Comparison of ENCODE assay signal across 2 cellular contexts in the genomic region with DNA sequence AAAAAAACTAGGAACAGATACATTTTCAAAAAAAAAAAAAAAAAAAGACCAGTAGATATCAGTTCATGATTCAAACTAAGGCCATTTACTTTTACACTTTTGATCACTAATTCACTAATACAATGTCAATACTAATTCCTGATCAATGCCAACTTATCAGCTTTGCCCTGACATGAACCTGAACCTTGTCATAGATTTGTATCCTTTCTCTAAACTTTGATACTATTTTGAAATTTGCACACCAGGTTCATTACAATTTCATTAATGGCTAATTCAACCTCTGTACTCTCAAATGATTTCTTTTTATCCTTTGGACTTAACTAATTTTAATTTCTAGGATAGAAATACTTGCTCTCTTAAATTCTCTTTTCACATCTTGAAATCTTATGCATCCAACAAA.
TF ChIP-seq lines count a peak whose summit lies in the region.

No MANE protein-coding gene starts in this region.

TF ChIP-seq in GM12878, 131 proteins besides CTCF, POLR2A, EP300 and RAD21 (continued from another document):
- TF ChIP-seq RELB (IDR thresholded peaks at IDR 0.05; ENCODE audit: low read depth) (no peak), IRF4 (IDR thresholded peaks at IDR 0.05; ENCODE audit: low read depth, low read length) (no peak), GABPA (IDR thresholded peaks at IDR 0.05; ENCODE audit: low read depth) (no peak), EGR1 (IDR thresholded peaks at IDR 0.05; ENCODE audit: borderline replicate concordance in 1 of 2, low read depth in 2 of 2, low read length in 2 of 2) (no peak), TCF12 (IDR thresholded peaks at IDR 0.05; ENCODE audit: low read depth, low read length) (no peak), NFYA (IDR thresholded peaks at IDR 0.05; ENCODE audit: borderline replicate concordance, low read depth, low read length) (no peak), WRNIP1 (IDR thresholded peaks at IDR 0.05; ENCODE audit: borderline replicate concordance, low read depth, low read length) (no peak), TAF1 (IDR thresholded peaks at IDR 0.05; ENCODE audit: borderline replicate concordance, low read depth, low read length) (no peak)

TF ChIP-seq in WTC11, 78 proteins besides CTCF, POLR2A, EP300 and RAD21 (continued from another document):
- TF ChIP-seq, protein P1, sequence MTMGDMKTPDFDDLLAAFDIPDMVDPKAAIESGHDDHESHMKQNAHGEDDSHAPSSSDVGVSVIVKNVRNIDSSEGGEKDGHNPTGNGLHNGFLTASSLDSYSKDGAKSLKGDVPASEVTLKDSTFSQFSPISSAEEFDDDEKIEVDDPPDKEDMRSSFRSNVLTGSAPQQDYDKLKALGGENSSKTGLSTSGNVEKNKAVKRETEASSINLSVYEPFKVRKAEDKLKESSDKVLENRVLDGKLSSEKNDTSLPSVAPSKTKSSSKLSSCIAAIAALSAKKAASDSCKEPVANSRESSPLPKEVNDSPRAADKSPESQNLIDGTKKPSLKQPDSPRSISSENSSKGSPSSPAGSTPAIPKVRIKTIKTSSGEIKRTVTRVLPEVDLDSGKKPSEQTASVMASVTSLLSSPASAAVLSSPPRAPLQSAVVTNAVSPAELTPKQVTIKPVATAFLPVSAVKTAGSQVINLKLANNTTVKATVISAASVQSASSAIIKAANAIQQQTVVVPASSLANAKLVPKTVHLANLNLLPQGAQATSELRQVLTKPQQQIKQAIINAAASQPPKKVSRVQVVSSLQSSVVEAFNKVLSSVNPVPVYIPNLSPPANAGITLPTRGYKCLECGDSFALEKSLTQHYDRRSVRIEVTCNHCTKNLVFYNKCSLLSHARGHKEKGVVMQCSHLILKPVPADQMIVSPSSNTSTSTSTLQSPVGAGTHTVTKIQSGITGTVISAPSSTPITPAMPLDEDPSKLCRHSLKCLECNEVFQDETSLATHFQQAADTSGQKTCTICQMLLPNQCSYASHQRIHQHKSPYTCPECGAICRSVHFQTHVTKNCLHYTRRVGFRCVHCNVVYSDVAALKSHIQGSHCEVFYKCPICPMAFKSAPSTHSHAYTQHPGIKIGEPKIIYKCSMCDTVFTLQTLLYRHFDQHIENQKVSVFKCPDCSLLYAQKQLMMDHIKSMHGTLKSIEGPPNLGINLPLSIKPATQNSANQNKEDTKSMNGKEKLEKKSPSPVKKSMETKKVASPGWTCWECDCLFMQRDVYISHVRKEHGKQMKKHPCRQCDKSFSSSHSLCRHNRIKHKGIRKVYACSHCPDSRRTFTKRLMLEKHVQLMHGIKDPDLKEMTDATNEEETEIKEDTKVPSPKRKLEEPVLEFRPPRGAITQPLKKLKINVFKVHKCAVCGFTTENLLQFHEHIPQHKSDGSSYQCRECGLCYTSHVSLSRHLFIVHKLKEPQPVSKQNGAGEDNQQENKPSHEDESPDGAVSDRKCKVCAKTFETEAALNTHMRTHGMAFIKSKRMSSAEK (CRISPR knock-in tag; IDR thresholded peaks at IDR 0.05; ENCODE audit: borderline replicate concordance): no peak
- TF ChIP-seq SP1 (CRISPR knock-in tag; conservative IDR thresholded peaks at IDR 0.05): no peak
- TF ChIP-seq, protein P2, sequence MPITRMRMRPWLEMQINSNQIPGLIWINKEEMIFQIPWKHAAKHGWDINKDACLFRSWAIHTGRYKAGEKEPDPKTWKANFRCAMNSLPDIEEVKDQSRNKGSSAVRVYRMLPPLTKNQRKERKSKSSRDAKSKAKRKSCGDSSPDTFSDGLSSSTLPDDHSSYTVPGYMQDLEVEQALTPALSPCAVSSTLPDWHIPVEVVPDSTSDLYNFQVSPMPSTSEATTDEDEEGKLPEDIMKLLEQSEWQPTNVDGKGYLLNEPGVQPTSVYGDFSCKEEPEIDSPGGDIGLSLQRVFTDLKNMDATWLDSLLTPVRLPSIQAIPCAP (CRISPR knock-in tag; IDR thresholded peaks at IDR 0.05): no peak
- TF ChIP-seq NR3C1 (CRISPR knock-in tag; conservative IDR thresholded peaks at IDR 0.05; ENCODE audit: low read depth): no peak
- no peak for TF ChIP-seq ZNF671 (CRISPR knock-in tag; IDR thresholded peaks at IDR 0.05)
- no peak for TF ChIP-seq ZNF317 (CRISPR knock-in tag; IDR thresholded peaks at IDR 0.05; ENCODE audit: borderline replicate concordance, low read depth)
- TF ChIP-seq PREB (CRISPR knock-in tag; IDR thresholded peaks at IDR 0.05; ENCODE audit: borderline replicate concordance): no peak
- no peak for TF ChIP-seq JAZF1 (CRISPR knock-in tag; IDR thresholded peaks at IDR 0.05)
- TF ChIP-seq ZNF396 (CRISPR knock-in tag; IDR thresholded peaks at IDR 0.05; ENCODE audit: borderline replicate concordance): no peak
- TF ChIP-seq EMX1 (CRISPR knock-in tag; IDR thresholded peaks at IDR 0.05): no peak
- TF ChIP-seq, protein P3, sequence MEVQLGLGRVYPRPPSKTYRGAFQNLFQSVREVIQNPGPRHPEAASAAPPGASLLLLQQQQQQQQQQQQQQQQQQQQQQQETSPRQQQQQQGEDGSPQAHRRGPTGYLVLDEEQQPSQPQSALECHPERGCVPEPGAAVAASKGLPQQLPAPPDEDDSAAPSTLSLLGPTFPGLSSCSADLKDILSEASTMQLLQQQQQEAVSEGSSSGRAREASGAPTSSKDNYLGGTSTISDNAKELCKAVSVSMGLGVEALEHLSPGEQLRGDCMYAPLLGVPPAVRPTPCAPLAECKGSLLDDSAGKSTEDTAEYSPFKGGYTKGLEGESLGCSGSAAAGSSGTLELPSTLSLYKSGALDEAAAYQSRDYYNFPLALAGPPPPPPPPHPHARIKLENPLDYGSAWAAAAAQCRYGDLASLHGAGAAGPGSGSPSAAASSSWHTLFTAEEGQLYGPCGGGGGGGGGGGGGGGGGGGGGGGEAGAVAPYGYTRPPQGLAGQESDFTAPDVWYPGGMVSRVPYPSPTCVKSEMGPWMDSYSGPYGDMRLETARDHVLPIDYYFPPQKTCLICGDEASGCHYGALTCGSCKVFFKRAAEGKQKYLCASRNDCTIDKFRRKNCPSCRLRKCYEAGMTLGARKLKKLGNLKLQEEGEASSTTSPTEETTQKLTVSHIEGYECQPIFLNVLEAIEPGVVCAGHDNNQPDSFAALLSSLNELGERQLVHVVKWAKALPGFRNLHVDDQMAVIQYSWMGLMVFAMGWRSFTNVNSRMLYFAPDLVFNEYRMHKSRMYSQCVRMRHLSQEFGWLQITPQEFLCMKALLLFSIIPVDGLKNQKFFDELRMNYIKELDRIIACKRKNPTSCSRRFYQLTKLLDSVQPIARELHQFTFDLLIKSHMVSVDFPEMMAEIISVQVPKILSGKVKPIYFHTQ (CRISPR knock-in tag; IDR thresholded peaks at IDR 0.05): no peak
- TF ChIP-seq ZBTB21 (CRISPR knock-in tag; IDR thresholded peaks at IDR 0.05; ENCODE audit: borderline replicate concordance): no peak
- TF ChIP-seq SOX15 (CRISPR knock-in tag; IDR thresholded peaks at IDR 0.05): no peak
- no peak for TF ChIP-seq TCF7 (CRISPR knock-in tag; IDR thresholded peaks at IDR 0.05; ENCODE audit: low read depth)
- TF ChIP-seq ZBTB43 (CRISPR knock-in tag; IDR thresholded peaks at IDR 0.05): no peak
- TF ChIP-seq, protein P4, sequence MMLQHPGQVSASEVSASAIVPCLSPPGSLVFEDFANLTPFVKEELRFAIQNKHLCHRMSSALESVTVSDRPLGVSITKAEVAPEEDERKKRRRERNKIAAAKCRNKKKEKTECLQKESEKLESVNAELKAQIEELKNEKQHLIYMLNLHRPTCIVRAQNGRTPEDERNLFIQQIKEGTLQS (CRISPR knock-in tag; conservative IDR thresholded peaks at IDR 0.05): no peak
- no peak for TF ChIP-seq GRHL2 (CRISPR knock-in tag; IDR thresholded peaks at IDR 0.05; ENCODE audit: insufficient replicate concordance, severe bottlenecking)
